In the genomic region with DNA sequence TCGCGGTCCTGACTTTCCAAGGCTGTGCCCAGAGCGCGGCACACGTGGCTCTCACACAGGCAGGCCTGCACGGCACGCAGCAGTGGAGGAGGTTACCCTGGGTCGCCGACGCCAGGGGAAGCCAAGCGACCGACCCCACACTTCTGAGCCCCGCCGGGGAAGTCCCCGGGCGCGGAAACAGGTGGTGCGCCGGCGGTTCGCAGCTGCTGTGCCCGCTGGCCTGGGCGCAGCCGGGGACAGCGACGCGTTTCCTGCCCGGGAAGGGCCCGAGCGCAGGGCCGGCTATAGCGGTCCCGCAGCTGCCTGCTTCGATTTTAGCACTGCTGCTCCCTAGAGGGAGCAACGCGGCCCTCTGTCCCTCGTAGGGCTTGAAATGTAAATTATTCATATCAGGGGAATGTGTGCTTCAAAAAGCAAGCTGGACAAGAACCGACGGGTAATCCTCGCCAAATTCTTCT, we compare ENCODE assay signal across 8 cellular contexts. TPM values are rescaled to one million over a fixed set of nuclear protein-coding genes. Genes with fewer than 3 reads are reported as not detected.
DNase-seq lines count a peak whose midpoint lies in the region; ATAC-seq and TF ChIP-seq lines count a peak whose summit lies in the region.
"Not testable (repeated sequence)": the region's sequence is repeated elsewhere in the genome, so short reads cannot be mapped to it uniquely, and the experiment has no call there.

No MANE protein-coding gene starts in this region.

- intact Hi-C loops in Panc1 (cut with micrococcal nuclease; ENCODE audit: unreplicated experiment) (loop anchor here (10.0 kb wide), 2 partner anchors 191 to 229 kb away; no protein-coding TSS in a partner anchor), natural killer cell (cut with micrococcal nuclease) (loop anchor here (5.0 kb wide), 1 partner anchor 136 kb away; no protein-coding TSS in a partner anchor)

- not testable (repeated sequence) for H3K9me3 ChIP-seq in Panc1 (ENCODE audit: control insufficient read depth, insufficient read depth, low read depth, low read length)

- not testable (repeated sequence) for H3K4me1 ChIP-seq in Panc1 (ENCODE audit: control insufficient read depth, insufficient read depth, low read length)

- POLR2A ChIA-PET in Panc1 (lab: Charles Lee): interaction anchor here (0.7 kb wide), 1 partner anchor 498 kb away, joined by 3 read pairs; no protein-coding TSS in a partner anchor

- H3K36me3 Mint-ChIP-seq in activated T-cell treated with anti-CD3 and anti-CD28 coated beads, Interleukin-2, amount 50 U/mL, for 4 hours (ENCODE audit: insufficient read depth); natural killer cell: not testable (repeated sequence)

- H3K27ac Mint-ChIP-seq in natural killer cell: peak overlapping the region; percentile 97 to 99

- H3K27me3 Mint-ChIP-seq in activated T-cell treated with anti-CD3 and anti-CD28 coated beads, Interleukin-2, amount 50 U/mL, for 4 hours (ENCODE audit: low read depth); natural killer cell (ENCODE audit: low read depth in 2 of 2): not testable (repeated sequence)

- CTCF ChIA-PET in Panc1 (lab: Charles Lee): not testable (repeated sequence)

- in situ Hi-C loops in Panc1 (cut with HindIII; ENCODE audit: low pct_unique_long_range_greater_than_20kb, low sequenced_read_pairs): not testable (repeated sequence)

- BruUV-seq in Panc1 (replicated peaks; lab: Mats Ljungman, UMichigan): not testable (repeated sequence)

- peak; percentile 9 for DNase-seq in DMS79 treated with DMSO at 0.1 percent for 48 hours (lab: John Stamatoyannopoulos, UW)
- peak in 67 of 76 experiments; percentile 6 to 77 (median 56) for DNase-seq in HUDEP-2 (lab: John Stamatoyannopoulos, UW; ENCODE audit: unreplicated experiment in 76 of 76)
- DNase-seq in Panc1 (ENCODE audit: low read depth, low spot score): not testable (repeated sequence)
- peak; percentile 78 for DNase-seq in activated T-cell treated with anti-CD3 and anti-CD28 coated beads, Interleukin-2, amount 50 U/mL, for 4 hours
- peak; percentile 56 for DNase-seq in fibroblast of gingiva (ENCODE audit: low read depth)
- DNase-seq in natural killer cell: peak; percentile 86
- DNase-seq in stimulated activated CD8-positive, alpha-beta memory T cell treated with anti-CD3 and anti-CD28 coated beads, Interleukin-7, amount 100 ng/mL, for 4 hours (ENCODE audit: low read depth in 2 of 2): peak; percentile 69 to 88

- not testable (repeated sequence) for H3K27me3 ChIP-seq in Panc1 (ENCODE audit: control insufficient read depth, insufficient read depth, low read length)

- peak overlapping the region; percentile 72 for H3K4me3 Mint-ChIP-seq in activated T-cell treated with anti-CD3 and anti-CD28 coated beads, Interleukin-2, amount 50 U/mL, for 4 hours
- peak overlapping the region; percentile 57 for H3K4me3 Mint-ChIP-seq in natural killer cell

- H3K27ac ChIP-seq in Panc1 (ENCODE audit: low read length): peak overlapping the region; percentile 77

- peaks cover 64% of the 10 kb centered on the region for H3K4me1 Mint-ChIP-seq in activated T-cell treated with anti-CD3 and anti-CD28 coated beads, Interleukin-2, amount 50 U/mL, for 4 hours (ENCODE audit: low read depth)
- peaks cover 58 to 60% of the 10 kb centered on the region in 2 donors for H3K4me1 Mint-ChIP-seq in natural killer cell

- H3K36me3 ChIP-seq in Panc1 (ENCODE audit: control insufficient read depth, insufficient read depth, low read length): not testable (repeated sequence)

- H3K4me3 ChIP-seq in Panc1 (ENCODE audit: low read depth in 2 of 2, low read length in 2 of 2): peak overlapping the region; percentile 25 to 33

- H3K9me3 Mint-ChIP-seq in activated T-cell treated with anti-CD3 and anti-CD28 coated beads, Interleukin-2, amount 50 U/mL, for 4 hours; natural killer cell: not testable (repeated sequence)

- peak; percentile 56 for TF ChIP-seq CTCF in Panc1 (IDR thresholded peaks at IDR 0.05)
- TF ChIP-seq CTCF in natural killer cell (IDR thresholded peaks at IDR 0.05): peak; percentile 28

- peak; percentile 83 for ATAC-seq in GM21528 (IDR thresholded peaks at IDR 0.05; ENCODE audit: low FRiP score, unreplicated experiment)
- ATAC-seq in Panc1: peak; percentile 98
- peak; percentile 86 to 89 for ATAC-seq in activated T-cell treated with anti-CD3 and anti-CD28 coated beads, Interleukin-2, amount 50 U/mL, for 4 hours
- peak; percentile 76 to 94 (median 86) for ATAC-seq in natural killer cell

RNA-seq across cellular contexts. Expression of gene LRRC37A3, which starts 46.6 kb away (rescaled TPM):
- total RNA-seq in Panc1 (2021; ENCODE audit: unreplicated experiment) (13.3 TPM), natural killer cell (10 to 100 TPM in 2 of 3 donors, 1 to 10 TPM in 1; 7.8 to 22.7 (median 10.5) TPM)
- polyA plus RNA-seq in Panc1 (2012; ENCODE audit: insufficient read length): 9.2 TPM
- 1 to 10 TPM; 1.9 to 3.0 (median 2.9) TPM for total RNA-seq in activated T-cell treated with anti-CD3 and anti-CD28 coated beads, Interleukin-2, amount 50 U/mL, for 4 hours
